14 cellular contexts compared by ENCODE assay signal in genomic region chr16:74437-75318, GRCh38. TPM values are rescaled to one million over a fixed set of nuclear protein-coding genes. Genes with fewer than 3 reads are reported as not detected.
DNase-seq lines count a peak whose midpoint lies in the region; ATAC-seq and TF ChIP-seq lines count a peak whose summit lies in the region.
"Had no signal": no experiment of that assay in that cellular context is flagged by ENCODE, and none has a peak within 500 bp of the region (broad histone marks: within the 10 kb centered on the region; RNA-seq: fewer than 3 reads in every experiment).

No MANE protein-coding gene starts in this region.

- H3K36me3 Mint-ChIP-seq in osteocyte (ENCODE audit: unreplicated experiment): peaks cover under 1% of the 10 kb centered on the region
- no peaks in the 10 kb centered on the region for H3K36me3 Mint-ChIP-seq in natural killer cell treated with Interleukin-12 subunit alpha and Interleukin-12 subunit beta and Interleukin-15 and Interleukin-18, amount 100 ng/mL, for 72 hours

- H3K4me3 ChIP-seq in heart right ventricle: peak overlapping the region in 1 of 10 donors; percentile 69
- H3K4me3 ChIP-seq in dorsolateral prefrontal cortex: no peak overlapping the region
- H3K4me3 ChIP-seq in vagina: no peak overlapping the region
- H3K4me3 ChIP-seq: mucosa of descending colon had no signal

- H3K36me3 ChIP-seq in heart right ventricle (peaks cover 0 to 6% (median 2%) of the 10 kb centered on the region in 9 donors), vagina (no peaks in the 10 kb centered on the region)

- WGBS in heart right ventricle, 2 donors: 77 to 79% methylated on average over 22 of the region's 22 CpGs

- H3K4me1 Mint-ChIP-seq in osteocyte (ENCODE audit: unreplicated experiment): peaks cover 72% of the 10 kb centered on the region
- H3K4me1 Mint-ChIP-seq in natural killer cell treated with Interleukin-12 subunit alpha and Interleukin-12 subunit beta and Interleukin-15 and Interleukin-18, amount 100 ng/mL, for 72 hours (ENCODE audit: low read depth in 2 of 2): peaks cover 26 to 27% of the 10 kb centered on the region in 2 donors

- intact Hi-C loops in heart right ventricle (cut with DNase I): no loop called here
- intact Hi-C loops in cardiac septum (cut with DNase I): no loop called here
- intact Hi-C loops in dorsolateral prefrontal cortex (cut with DNase I): no loop called here
- intact Hi-C loops in vagina (cut with DNase I): no loop called here

- H3K9me3 Mint-ChIP-seq in osteocyte (ENCODE audit: unreplicated experiment): no peaks in the 10 kb centered on the region
- H3K9me3 Mint-ChIP-seq in natural killer cell treated with Interleukin-12 subunit alpha and Interleukin-12 subunit beta and Interleukin-15 and Interleukin-18, amount 100 ng/mL, for 72 hours: no peaks in the 10 kb centered on the region

- peaks cover 0 to 39% (median 0%) of the 10 kb centered on the region in 7 donors for H3K27me3 ChIP-seq in heart right ventricle
- H3K27me3 ChIP-seq in dorsolateral prefrontal cortex: no peaks in the 10 kb centered on the region
- no peaks in the 10 kb centered on the region for H3K27me3 ChIP-seq in vagina

- ATAC-seq in heart right ventricle (no peak), GM21786 (IDR thresholded peaks at IDR 0.05; ENCODE audit: unreplicated experiment) (no peak), HG02884 (IDR thresholded peaks at IDR 0.05; ENCODE audit: unreplicated experiment) (no peak)
- ATAC-seq in natural killer cell treated with Interleukin-12 subunit alpha and Interleukin-12 subunit beta and Interleukin-15 and Interleukin-18, amount 100 ng/mL, for 72 hours: no peak
- ATAC-seq: mucosa of descending colon, T-helper 17 cell had no signal

- H3K27ac ChIP-seq in heart right ventricle: peak overlapping the region; percentile 94 to 99 (median 97)
- H3K27ac ChIP-seq in dorsolateral prefrontal cortex: peak overlapping the region in 52 of 59 donors; percentile 18 to 97 (median 91)
- H3K27ac ChIP-seq in vagina: peak overlapping the region; percentile 89

- no peak for TF ChIP-seq POLR2A in vagina (IDR thresholded peaks at IDR 0.05)

- TF ChIP-seq CTCF in heart right ventricle (IDR thresholded peaks at IDR 0.05) (no peak), dorsolateral prefrontal cortex (IDR thresholded peaks at IDR 0.05 in 54 of 56, conservative IDR thresholded peaks at IDR 0.05 in 2 of 56; ENCODE audit: low read depth in 1 of 56, partially characterized antibody in 56 of 56) (no peak), osteocyte (IDR thresholded peaks at IDR 0.05) (no peak), vagina (IDR thresholded peaks at IDR 0.05) (no peak)

- DNase-seq in heart right ventricle (no peak), cardiac septum (ENCODE audit: low spot score) (no peak), dorsolateral prefrontal cortex (no peak), osteocyte (ENCODE audit: extremely low spot score, unreplicated experiment) (no peak), vagina (ENCODE audit: extremely low spot score in 2 of 2) (no peak)
- no peak for DNase-seq in natural killer cell treated with Interleukin-12 subunit alpha and Interleukin-12 subunit beta and Interleukin-15 and Interleukin-18, amount 100 ng/mL, for 72 hours (ENCODE audit: low spot score)
- DNase-seq: activated CD4-positive, alpha-beta T cell treated with anti-CD3 and anti-CD28 coated beads, Interleukin-2, amount 50 U/mL, for 48 hours; activated naive CD4-positive, alpha-beta T cell; effector CD4-positive, alpha-beta T cell; mucosa of descending colon; NCI-H1436; T-helper 17 cell had no signal

- H3K9me3 ChIP-seq in heart right ventricle (no peaks in the 10 kb centered on the region), vagina (no peaks in the 10 kb centered on the region)
- H3K9me3 ChIP-seq: mucosa of descending colon had no signal

- peaks cover 48 to 90% (median 86%) of the 10 kb centered on the region in 9 donors for H3K4me1 ChIP-seq in heart right ventricle
- H3K4me1 ChIP-seq in vagina: peaks cover 82% of the 10 kb centered on the region

- H3K27ac Mint-ChIP-seq in osteocyte (ENCODE audit: unreplicated experiment): peak overlapping the region; percentile 95
- H3K27ac Mint-ChIP-seq in natural killer cell treated with Interleukin-12 subunit alpha and Interleukin-12 subunit beta and Interleukin-15 and Interleukin-18, amount 100 ng/mL, for 72 hours: no peak overlapping the region
- H3K27ac Mint-ChIP-seq: T-helper 17 cell had no signal

- no peaks in the 10 kb centered on the region for H3K27me3 Mint-ChIP-seq in osteocyte (ENCODE audit: unreplicated experiment)
- H3K27me3 Mint-ChIP-seq in natural killer cell treated with Interleukin-12 subunit alpha and Interleukin-12 subunit beta and Interleukin-15 and Interleukin-18, amount 100 ng/mL, for 72 hours: peaks cover 8 to 9% of the 10 kb centered on the region in 2 donors

- H3K4me3 Mint-ChIP-seq in osteocyte (ENCODE audit: unreplicated experiment): peak overlapping the region; percentile 7
- no peak overlapping the region for H3K4me3 Mint-ChIP-seq in natural killer cell treated with Interleukin-12 subunit alpha and Interleukin-12 subunit beta and Interleukin-15 and Interleukin-18, amount 100 ng/mL, for 72 hours
- H3K4me3 Mint-ChIP-seq: T-helper 17 cell had no signal

RNA-seq across cellular contexts. Expression of gene RHBDF1, which starts 2.2 kb away (rescaled TPM):
- 10 to 100 TPM; 18.5 to 27.8 (median 24.3) TPM for total RNA-seq in heart right ventricle
- 10 to 100 TPM; 36.9 to 89.8 TPM for polyA plus RNA-seq in heart right ventricle
- 31.4 TPM for total RNA-seq in cardiac septum
- total RNA-seq in dorsolateral prefrontal cortex: 10 to 100 TPM in 97 of 120 experiments, 1 to 10 TPM in 23; 4.6 to 37.2 (median 13.1) TPM
- 56.8 and 57.6 TPM in 2 replicates for total RNA-seq in osteocyte
- 86.9 TPM for total RNA-seq in vagina
- total RNA-seq in natural killer cell treated with Interleukin-12 subunit alpha and Interleukin-12 subunit beta and Interleukin-15 and Interleukin-18, amount 100 ng/mL, for 72 hours: 1 to 10 TPM in 1 of 2 donors, under 1 TPM in 1; 0.84 to 2.5 TPM

RNA-seq across cellular contexts. Expression of gene MPG, which starts 3.3 kb away (rescaled TPM):
- 10 to 100 TPM; 32.2 to 44.7 (median 38.6) TPM for total RNA-seq in heart right ventricle
- polyA plus RNA-seq in heart right ventricle: 10 to 100 TPM; 68.2 to 88.5 TPM
- total RNA-seq in cardiac septum: 33.6 TPM
- 10 to 100 TPM; 20.2 to 47.6 (median 32.5) TPM for total RNA-seq in dorsolateral prefrontal cortex
- total RNA-seq in osteocyte: 65.9 and 71.6 TPM in 2 replicates
- total RNA-seq in vagina: 124 TPM
- 10 to 100 TPM; 39.9 to 43.8 TPM for total RNA-seq in natural killer cell treated with Interleukin-12 subunit alpha and Interleukin-12 subunit beta and Interleukin-15 and Interleukin-18, amount 100 ng/mL, for 72 hours

RNA-seq across cellular contexts. Expression of gene SNRNP25, which starts 21.1 kb away (rescaled TPM):
- total RNA-seq in heart right ventricle (10 to 100 TPM; 45.6 to 86.6 (median 56.6) TPM), cardiac septum (45.6 TPM), dorsolateral prefrontal cortex (10 to 100 TPM; 25.7 to 84.8 (median 55.9) TPM), osteocyte (28.6 and 30.4 TPM in 2 replicates), vagina (15.0 TPM)
- polyA plus RNA-seq in heart right ventricle: 100 to 1,000 TPM in 1 of 2 donors, 10 to 100 TPM in 1; 80.4 to 109 TPM
- total RNA-seq in natural killer cell treated with Interleukin-12 subunit alpha and Interleukin-12 subunit beta and Interleukin-15 and Interleukin-18, amount 100 ng/mL, for 72 hours: 10 to 100 TPM; 35.6 to 39.8 TPM

RNA-seq across cellular contexts. Expression of gene POLR3K, which starts 21.3 kb away (rescaled TPM):
- total RNA-seq in heart right ventricle (10 to 100 TPM in 7 of 10 donors, 1 to 10 TPM in 3; 9.1 to 11.8 (median 10.5) TPM), cardiac septum (9.2 TPM), dorsolateral prefrontal cortex (10 to 100 TPM in 118 of 120 experiments, 1 to 10 TPM in 2; 8.3 to 24.2 (median 16.1) TPM), osteocyte (9.9 and 10.3 TPM in 2 replicates), vagina (12.8 TPM)
- polyA plus RNA-seq in heart right ventricle: 10 to 100 TPM in 1 of 2 donors, 1 to 10 TPM in 1; 6.7 to 19.2 TPM
- 10 to 100 TPM; 39.8 to 84.7 TPM for total RNA-seq in natural killer cell treated with Interleukin-12 subunit alpha and Interleukin-12 subunit beta and Interleukin-15 and Interleukin-18, amount 100 ng/mL, for 72 hours
